In the genomic region with DNA sequence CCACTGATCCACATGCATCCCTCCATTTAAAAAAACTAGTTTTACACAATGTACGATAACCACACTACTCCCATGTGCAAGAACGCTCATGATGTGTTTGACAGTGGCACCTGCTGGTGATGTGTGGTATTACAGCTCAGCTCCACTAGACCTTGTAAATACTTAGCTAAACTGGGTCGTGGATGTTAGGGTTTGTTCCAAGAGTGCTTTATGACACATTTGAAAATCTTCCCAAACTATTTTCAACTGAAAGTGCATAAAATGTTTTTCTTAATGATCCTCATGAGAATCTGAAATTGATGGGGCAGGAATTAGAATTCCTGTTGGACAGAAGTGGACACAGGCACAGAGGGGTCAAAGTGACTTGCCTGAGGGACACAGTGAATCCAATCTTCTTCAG, we compare ENCODE assay signal across 10 cellular contexts.
A peak's percentile ranks its signal among the peaks of the same experiment; 100 is the strongest.
DNase-seq lines count a peak whose midpoint lies in the region; ATAC-seq, FAIRE-seq and TF ChIP-seq lines count a peak whose summit lies in the region.
"Had no signal": no experiment of that assay in that cellular context is flagged by ENCODE, and none has a peak within 500 bp of the region (broad histone marks: within the 10 kb centered on the region; RNA-seq: fewer than 3 reads in every experiment).

No MANE protein-coding gene starts in this region.

- no peaks in the 10 kb centered on the region for H3K27me3 ChIP-seq in suprapubic skin

- H3K27ac ChIP-seq in suprapubic skin: peak overlapping the region; percentile 69
- H3K27ac ChIP-seq: SK-N-MC had no signal

- 68% methylated on average over 3 of the region's 3 CpGs for WGBS in suprapubic skin

- peaks cover 41% of the 10 kb centered on the region for H3K4me1 Mint-ChIP-seq in activated naive CD4-positive, alpha-beta T cell treated with anti-CD3 and anti-CD28 coated beads for 36 hours (ENCODE audit: low read depth)
- H3K4me1 Mint-ChIP-seq in stimulated activated effector memory CD8-positive, alpha-beta T cell treated with anti-CD3 and anti-CD28 coated beads, Interleukin-12 subunit alpha, Interleukin-12 subunit beta, amount 100 ng/mL, for 72 hours: peaks cover 44% of the 10 kb centered on the region

- peaks cover 22% of the 10 kb centered on the region for H3K9me3 Mint-ChIP-seq in activated naive CD4-positive, alpha-beta T cell treated with anti-CD3 and anti-CD28 coated beads for 36 hours
- H3K9me3 Mint-ChIP-seq in stimulated activated effector memory CD8-positive, alpha-beta T cell treated with anti-CD3 and anti-CD28 coated beads, Interleukin-12 subunit alpha, Interleukin-12 subunit beta, amount 100 ng/mL, for 72 hours: peaks cover 8% of the 10 kb centered on the region

- TF ChIP-seq EP300 in suprapubic skin (IDR thresholded peaks at IDR 0.05): no peak

- CTCF ChIA-PET in activated naive CD4-positive, alpha-beta T cell treated with anti-CD3 and anti-CD28 coated beads for 36 hours (lab: Charles Lee): interaction anchor here (0.6 to 4.5 kb wide), 17 partner anchors 9 to 727 kb away, joined by 3 to 32 read pairs (median 3); no protein-coding TSS in a partner anchor

- H3K36me3 Mint-ChIP-seq in activated naive CD4-positive, alpha-beta T cell treated with anti-CD3 and anti-CD28 coated beads for 36 hours (ENCODE audit: low read depth): peaks cover 3% of the 10 kb centered on the region
- peaks cover 6% of the 10 kb centered on the region for H3K36me3 Mint-ChIP-seq in stimulated activated effector memory CD8-positive, alpha-beta T cell treated with anti-CD3 and anti-CD28 coated beads, Interleukin-12 subunit alpha, Interleukin-12 subunit beta, amount 100 ng/mL, for 72 hours

- FAIRE-seq in D721Med (lab: Jason Lieb, UNC): no peak

- intact Hi-C loops in activated naive CD4-positive, alpha-beta T cell treated with anti-CD3 and anti-CD28 coated beads for 36 hours (cut with micrococcal nuclease): no loop called here

- H3K4me3 ChIP-seq in suprapubic skin: no peak overlapping the region
- H3K4me3 ChIP-seq: SK-N-MC, skin epidermis had no signal

- no peak for TF ChIP-seq POLR2A in suprapubic skin (IDR thresholded peaks at IDR 0.05)

- no peak overlapping the region for H3K4me3 Mint-ChIP-seq in activated naive CD4-positive, alpha-beta T cell treated with anti-CD3 and anti-CD28 coated beads for 36 hours
- H3K4me3 Mint-ChIP-seq in stimulated activated effector memory CD8-positive, alpha-beta T cell treated with anti-CD3 and anti-CD28 coated beads, Interleukin-12 subunit alpha, Interleukin-12 subunit beta, amount 100 ng/mL, for 72 hours: no peak overlapping the region

- H3K36me3 ChIP-seq in suprapubic skin: no peaks in the 10 kb centered on the region

- H3K27me3 Mint-ChIP-seq in activated naive CD4-positive, alpha-beta T cell treated with anti-CD3 and anti-CD28 coated beads for 36 hours (ENCODE audit: low read depth): peaks cover 3% of the 10 kb centered on the region

- peaks cover 5% of the 10 kb centered on the region for H3K9me3 ChIP-seq in suprapubic skin

- DNase-seq in D721Med (ENCODE audit: insufficient read length, low spot score) (no peak), KG1 (lab: John Stamatoyannopoulos, UW) (peak; percentile 43), iPS-NIHi11 (ENCODE audit: low spot score) (peak; percentile 48), suprapubic skin (ENCODE audit: low spot score in 2 of 2) (no peak), SW480 (ENCODE audit: low spot score) (no peak), iPS-NIHi7 (ENCODE audit: extremely low spot score) (no peak)
- peak; percentile 70 for DNase-seq in activated naive CD4-positive, alpha-beta T cell treated with anti-CD3 and anti-CD28 coated beads for 36 hours
- no peak for DNase-seq in stimulated activated effector memory CD8-positive, alpha-beta T cell treated with anti-CD3 and anti-CD28 coated beads, Interleukin-12 subunit alpha, Interleukin-12 subunit beta, amount 100 ng/mL, for 72 hours (ENCODE audit: low spot score in 2 of 2)

- ATAC-seq in stimulated activated effector memory CD8-positive, alpha-beta T cell treated with anti-CD3 and anti-CD28 coated beads, Interleukin-12 subunit alpha, Interleukin-12 subunit beta, amount 100 ng/mL, for 72 hours: no peak

- TF ChIP-seq CTCF in D721Med (IDR thresholded peaks at IDR 0.05; ENCODE audit: insufficient read depth, missing control alignments) (peak; percentile 45), suprapubic skin (IDR thresholded peaks at IDR 0.05) (peak; percentile 60 to 76)

- H3K4me1 ChIP-seq in suprapubic skin: peaks cover 26% of the 10 kb centered on the region

- no peak overlapping the region for H3K27ac Mint-ChIP-seq in activated naive CD4-positive, alpha-beta T cell treated with anti-CD3 and anti-CD28 coated beads for 36 hours
- no peak overlapping the region for H3K27ac Mint-ChIP-seq in stimulated activated effector memory CD8-positive, alpha-beta T cell treated with anti-CD3 and anti-CD28 coated beads, Interleukin-12 subunit alpha, Interleukin-12 subunit beta, amount 100 ng/mL, for 72 hours

Comparison
In these comparisons a context has a peak if more than half of its experiments do, and no peak if none do; other contexts are left out.
1. DNase-seq: peak in KG1 (single experiment), activated naive CD4-positive, alpha-beta T cell treated with anti-CD3 and anti-CD28 coated beads for 36 hours (single experiment) and iPS-NIHi11 (single experiment); none in D721Med (single experiment), suprapubic skin (0 of 2), stimulated activated effector memory CD8-positive, alpha-beta T cell treated with anti-CD3 and anti-CD28 coated beads, Interleukin-12 subunit alpha, Interleukin-12 subunit beta, amount 100 ng/mL, for 72 hours (0 of 2), SW480 (single experiment) and iPS-NIHi7 (single experiment).